19 cellular contexts compared by ENCODE assay signal in genomic region chr5:8693341-8693844, GRCh38.
"Had no signal": no experiment of that assay in that cellular context is flagged by ENCODE, and none has a peak within 500 bp of the region (broad histone marks: within the 10 kb centered on the region; RNA-seq: fewer than 3 reads in every experiment).

No MANE protein-coding gene starts in this region.

- H3K27ac ChIP-seq: SJSA1, SK-N-MC had no signal

- H3K4me3 ChIP-seq: SJSA1, SK-N-MC had no signal

- H3K27me3 ChIP-seq: SJSA1 had no signal

- H3K36me3 ChIP-seq: SJSA1 had no signal

- DNase-seq: Kasumi-1, KG1, MV-4-11, NCI-H1048, NCI-H1105, NCI-H1417 treated with DMSO at 0.1 percent for 48 hours, NCI-H187, NCI-H2029, NCI-H226, NCI-H446, NCI-H510A, NCI-H524 treated with DMSO at 0.1 percent for 48 hours, NCI-H774, Right ventricle myocardium superior, RPMI8226, SIG-M5, T-helper 2 cell had no signal

- H3K4me1 ChIP-seq: SJSA1 had no signal
